11 cellular contexts compared by ENCODE assay signal in the genomic region with DNA sequence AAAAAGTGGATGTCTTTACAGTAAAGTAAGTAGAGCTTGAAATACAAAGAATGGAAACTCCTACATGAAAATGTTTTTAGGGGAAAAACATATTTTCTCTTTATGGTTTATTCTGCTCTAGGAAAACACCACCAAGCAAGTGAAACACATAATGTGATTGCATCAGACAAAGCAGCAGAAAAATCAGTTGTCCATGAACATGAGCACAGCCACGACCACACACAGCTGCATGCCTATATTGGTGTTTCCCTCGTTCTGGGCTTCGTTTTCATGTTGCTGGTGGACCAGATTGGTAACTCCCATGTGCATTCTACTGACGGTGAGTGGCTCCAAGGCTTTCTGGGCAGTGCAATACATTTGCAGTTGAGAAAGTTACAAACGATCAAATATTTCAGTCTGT. TPM values are rescaled to one million over a fixed set of nuclear protein-coding genes. Genes with fewer than 3 reads are reported as not detected.
DNase-seq lines count a peak whose midpoint lies in the region; ATAC-seq, FAIRE-seq and TF ChIP-seq lines count a peak whose summit lies in the region.
"Had no signal": no experiment of that assay in that cellular context is flagged by ENCODE, and none has a peak within 500 bp of the region (broad histone marks: within the 10 kb centered on the region; RNA-seq: fewer than 3 reads in every experiment).

No MANE protein-coding gene starts in this region.

- intact Hi-C loops in CD4-positive, alpha-beta memory T cell (cut with micrococcal nuclease) = no loop called here

- no peak overlapping the region for H4K91ac ChIP-seq in H1 (replicated peaks; ENCODE audit: insufficient read length, low read length)

- H3K79me2 ChIP-seq in H1 (ENCODE audit: control insufficient read depth in 1 of 2, insufficient read depth in 2 of 2, low read length in 2 of 2) (peaks cover 0 to 4% of the 10 kb centered on the region in 2 experiments; a peak in 1 of 4 replicates), smooth muscle cell (ENCODE audit: low read depth) (peaks cover 18% of the 10 kb centered on the region)

- H3K4me3 ChIP-seq in H1 (ENCODE audit: extremely low read depth in 1 of 4, insufficient read depth in 2 of 4, low read depth in 3 of 4, low read length in 4 of 4) (no peak overlapping the region), H7 (ENCODE audit: insufficient read depth, low read depth, low read length) (no peak overlapping the region), smooth muscle cell (no peak overlapping the region)
- H3K4me3 ChIP-seq in CD4-positive, alpha-beta memory T cell (ENCODE audit: low read length in 2 of 2) = no peak overlapping the region

- H3K4me1 ChIP-seq in H1 (replicated peaks in 1 of 4; ENCODE audit: control insufficient read depth in 3 of 4, insufficient read depth in 4 of 4, low read length in 3 of 4) (peaks cover 0 to 4% (median 2%) of the 10 kb centered on the region in 4 experiments; a peak in 1 of 7 replicates), smooth muscle cell (ENCODE audit: low read depth) (no peaks in the 10 kb centered on the region)
- H3K4me1 ChIP-seq in CD4-positive, alpha-beta memory T cell (ENCODE audit: insufficient read depth, low read length) = no peaks in the 10 kb centered on the region

- H3K4ac ChIP-seq in H1 (replicated peaks; ENCODE audit: insufficient read length, low read depth, low read length) = no peak overlapping the region

- H4K20me1 ChIP-seq in H1 (replicated peaks in 1 of 2; ENCODE audit: control insufficient read depth in 1 of 2, insufficient read depth in 2 of 2, low read length in 2 of 2) (peaks cover 0 to 3% of the 10 kb centered on the region in 2 experiments), smooth muscle cell (ENCODE audit: low read depth) (peaks cover 73% of the 10 kb centered on the region)

- H3K27me3 Mint-ChIP-seq in CD4-positive, alpha-beta memory T cell = no peaks in the 10 kb centered on the region
- H3K27me3 Mint-ChIP-seq: dendritic cell treated with granulocyte-macrophage colony-stimulating factor and Interleukin-4, amounts not matched to agents 40 ng/mL and 50 ng/mL, for 4 days had no signal

- no peak overlapping the region for H3K4me3 Mint-ChIP-seq in CD4-positive, alpha-beta memory T cell
- H3K4me3 Mint-ChIP-seq: dendritic cell treated with granulocyte-macrophage colony-stimulating factor and Interleukin-4, amounts not matched to agents 40 ng/mL and 50 ng/mL, for 4 days had no signal

- TF ChIP-seq RAD21 in H1 (IDR thresholded peaks at IDR 0.05 in 1 of 2, conservative IDR thresholded peaks at IDR 0.05 in 1 of 2; ENCODE audit: low read depth in 2 of 2, low read length in 2 of 2) = no peak

- no peak overlapping the region for H2BK5ac ChIP-seq in H1 (ENCODE audit: low read depth, low read length)

- no peak overlapping the region for H3K14ac ChIP-seq in H1 (ENCODE audit: insufficient read length)

- H3K9me3 ChIP-seq in H1 (ENCODE audit: insufficient read depth in 2 of 2, low read depth in 1 of 2, low read length in 1 of 2) (no peaks in the 10 kb centered on the region), smooth muscle cell (replicated peaks; ENCODE audit: low read depth) (no peaks in the 10 kb centered on the region)
- no peaks in the 10 kb centered on the region for H3K9me3 ChIP-seq in CD4-positive, alpha-beta memory T cell (ENCODE audit: control insufficient read depth in 1 of 2, low read length in 2 of 2)

- CTCF ChIA-PET in H1 (lab: Charles Lee; ENCODE audit: partially characterized antibody) = interaction anchor here (2.0 kb wide), 1 partner anchor 10 kb away, joined by 4 read pairs; no protein-coding TSS in a partner anchor
- CTCF ChIA-PET in CD4-positive, alpha-beta memory T cell (lab: Charles Lee; ENCODE audit: partially characterized antibody) = interaction anchor here (1.3 to 1.4 kb wide), 2 partner anchors 18 to 199 kb away, joined by 3 to 6 read pairs; no protein-coding TSS in a partner anchor

- TF ChIP-seq CTCF in GM13977 (IDR thresholded peaks at IDR 0.05; ENCODE audit: extremely low read depth, insufficient read depth, missing control alignments) (no peak), H1 (IDR thresholded peaks at IDR 0.05; ENCODE audit: control extremely low read depth in 1 of 3, insufficient read depth in 1 of 3, low read depth in 1 of 3, low read length in 3 of 3) (no peak), smooth muscle cell (IDR thresholded peaks at IDR 0.05; ENCODE audit: borderline replicate concordance, insufficient read depth, poor library complexity, severe bottlenecking) (no peak)

- H3K27ac Mint-ChIP-seq in CD4-positive, alpha-beta memory T cell = no peak overlapping the region
- H3K27ac Mint-ChIP-seq: dendritic cell treated with granulocyte-macrophage colony-stimulating factor and Interleukin-4, amounts not matched to agents 40 ng/mL and 50 ng/mL, for 4 days had no signal

- DNase-seq in GM13977 (ENCODE audit: low spot score) (peak; percentile 63), H1 (ENCODE audit: low read depth in 1 of 2, low spot score in 2 of 2) (no peak), H7 (no peak), NCI-H748 (lab: John Stamatoyannopoulos, UW; ENCODE audit: unreplicated experiment) (no peak), smooth muscle cell (lab: John Stamatoyannopoulos, UW; ENCODE audit: unreplicated experiment) (no peak)
- DNase-seq in CD4-positive, alpha-beta memory T cell = no peak
- DNase-seq: SW 1271 had no signal

- no peaks in the 10 kb centered on the region for H3K27me3 ChIP-seq in H1 (replicated peaks in 1 of 4; ENCODE audit: control insufficient read depth in 3 of 4, extremely low read depth in 1 of 4, insufficient read depth in 3 of 4, low read length in 3 of 4)
- no peaks in the 10 kb centered on the region for H3K27me3 ChIP-seq in H7 (ENCODE audit: control insufficient read depth, insufficient read depth, low read length)
- H3K27me3 ChIP-seq in CD4-positive, alpha-beta memory T cell (ENCODE audit: insufficient read depth, low read length) = no peaks in the 10 kb centered on the region
- no peaks in the 10 kb centered on the region for H3K27me3 ChIP-seq in smooth muscle cell (ENCODE audit: low read depth)

- ATAC-seq in GM21447 (IDR thresholded peaks at IDR 0.05; ENCODE audit: unreplicated experiment) (peak; percentile 72), HG03457 (IDR thresholded peaks at IDR 0.05; ENCODE audit: unreplicated experiment) (peak; percentile 65)

- POLR2A ChIA-PET in H1 (lab: Charles Lee; ENCODE audit: partially characterized antibody) = interaction anchor here (1.5 kb wide), 2 partner anchors 38 to 44 kb away, joined by 3 to 4 read pairs; partner anchors contain the start of genes ERH and SLC39A9
- POLR2A ChIA-PET in CD4-positive, alpha-beta memory T cell (lab: Charles Lee; ENCODE audit: partially characterized antibody) = no interaction called here

- peaks cover 0 to 9% (median 4%) of the 10 kb centered on the region in 4 donors for H3K4me1 Mint-ChIP-seq in CD4-positive, alpha-beta memory T cell

- no peak for TF ChIP-seq POLR2A in H1 (IDR thresholded peaks at IDR 0.05; ENCODE audit: control extremely low read depth in 1 of 2, low read depth in 2 of 2, low read length in 2 of 2)

- H3K9ac ChIP-seq in H1 (replicated peaks in 1 of 4; ENCODE audit: extremely low read depth in 1 of 4, low read depth in 3 of 4, low read length in 3 of 4) (no peak overlapping the region), smooth muscle cell (ENCODE audit: low read depth) (no peak overlapping the region)

- H3K23ac ChIP-seq in H1 (ENCODE audit: insufficient read length) = no peak overlapping the region

- H4K8ac ChIP-seq in H1 (ENCODE audit: extremely low read depth, insufficient read depth, low read length) = no peak overlapping the region

- H3K56ac ChIP-seq in H1 (replicated peaks; ENCODE audit: insufficient read length, low read depth, low read length) = no peak overlapping the region

- no peak overlapping the region for H4K5ac ChIP-seq in H1 (ENCODE audit: insufficient read length, low read depth, low read length)

- H3K36me3 Mint-ChIP-seq in CD4-positive, alpha-beta memory T cell = peaks cover 29 to 51% of the 10 kb centered on the region in 2 donors

- no peaks in the 10 kb centered on the region; the same call in 1 of the 2 replicates for H3K23me2 ChIP-seq in H1 (ENCODE audit: low read depth, low read length)

- H2AK5ac ChIP-seq in H1 (ENCODE audit: low read depth, low read length) = no peak overlapping the region

- no peaks in the 10 kb centered on the region for H3K36me3 ChIP-seq in H1 (ENCODE audit: control insufficient read depth in 2 of 4, insufficient read depth in 4 of 4, low read length in 3 of 4)
- H3K36me3 ChIP-seq in H7 (replicated peaks; ENCODE audit: control insufficient read depth, insufficient read depth, low read length) = no peaks in the 10 kb centered on the region
- peaks cover 12% of the 10 kb centered on the region for H3K36me3 ChIP-seq in CD4-positive, alpha-beta memory T cell (ENCODE audit: insufficient read depth, low read length)
- no peaks in the 10 kb centered on the region for H3K36me3 ChIP-seq in smooth muscle cell (ENCODE audit: low read depth)

- in situ Hi-C loops in GM13977 (cut with MboI; ENCODE audit: low pct_unique_long_range_greater_than_20kb, low sequenced_read_pairs, unreplicated experiment) = no loop called here

- no peak for TF ChIP-seq EP300 in H1 (IDR thresholded peaks at IDR 0.05; ENCODE audit: borderline replicate concordance in 1 of 2, low read depth in 2 of 2, low read length in 2 of 2)

- no peak overlapping the region for H2BK15ac ChIP-seq in H1 (ENCODE audit: low read length)

- no peak for FAIRE-seq in H1 (lab: Jason Lieb, UNC)

- H3K27ac ChIP-seq in H1 (ENCODE audit: low read depth, low read length) (0 out of 2 replicates have a peak overlapping the region, but pooled peaks have one; percentile 27), smooth muscle cell (ENCODE audit: low read depth) (no peak overlapping the region)
- H3K27ac ChIP-seq in CD4-positive, alpha-beta memory T cell (ENCODE audit: low read depth, low read length) = no peak overlapping the region

- H3K4me2 ChIP-seq in H1 (ENCODE audit: insufficient read depth in 1 of 2, low read depth in 2 of 2, low read length in 2 of 2) (no peak overlapping the region), smooth muscle cell (no peak overlapping the region)

- H2BK20ac ChIP-seq in H1 (ENCODE audit: low read length) = no peak overlapping the region

- no peaks in the 10 kb centered on the region for H3K9me3 Mint-ChIP-seq in CD4-positive, alpha-beta memory T cell
- H3K9me3 Mint-ChIP-seq: dendritic cell treated with granulocyte-macrophage colony-stimulating factor and Interleukin-4, amounts not matched to agents 40 ng/mL and 50 ng/mL, for 4 days had no signal

- no peaks in the 10 kb centered on the region for H3F3A ChIP-seq in smooth muscle cell (ENCODE audit: low read depth)

- no peak overlapping the region for H2BK12ac ChIP-seq in H1 (ENCODE audit: low read depth, low read length)

- H2AFZ ChIP-seq in H1 (ENCODE audit: low read length) = no peak overlapping the region
- H2AFZ ChIP-seq in smooth muscle cell (ENCODE audit: low read depth) = no peak overlapping the region

- no peak overlapping the region for H2BK120ac ChIP-seq in H1 (replicated peaks; ENCODE audit: low read depth, low read length)

- no peak overlapping the region for H3K18ac ChIP-seq in H1 (ENCODE audit: extremely low read depth, low read length)

- 80% methylated on average over 5 of the region's 5 CpGs; no CpG with 5 or more reads in 1 of the 2 experiments for WGBS in H1 (ENCODE audit: extremely low coverage in 1 of 2, insufficient coverage in 1 of 2, insufficient read length in 1 of 2, insufficient replicate concordance in 2 of 2, low coverage in 1 of 2, low lambda C conversion rate in 2 of 2, missing lambda C conversion rate in 1 of 2), 2 experiments
- WGBS in smooth muscle cell (ENCODE audit: low lambda C conversion rate) = 79% methylated on average over 5 of the region's 5 CpGs

- H3K79me1 ChIP-seq in H1 (ENCODE audit: low read depth, low read length) = no peaks in the 10 kb centered on the region

RNA-seq across cellular contexts. Expression of gene PLEKHD1, which starts 42.6 kb away (rescaled TPM):
- total RNA-seq in H1 (2021; fragmentation: NEBNext Ultra II Directional; extraction: Animal tissue kit (Norgen Biotek cat#: 25700)) = 0.48 and 0.67 TPM in 2 replicates
- polyA plus RNA-seq in H1 (2011; rRNA removed) (0.24 and 0.42 TPM in 2 replicates), smooth muscle cell (0.03 and 0.05 TPM in 2 replicates)
- polyA plus RNA-seq in H1 (2011; cell fraction: cytosol; rRNA removed) = 0.54 TPM
- 0.97 TPM for polyA plus RNA-seq in H1 (2011; cell fraction: nucleus; rRNA removed)
- polyA plus RNA-seq in H1 (2012, experiment 1 of 2) = 0.60 to 0.72 TPM (median 0.70 TPM) in 4 replicates
- 0.30 TPM for polyA plus RNA-seq in H1 (2012, experiment 2 of 2)
- polyA plus RNA-seq in H1 (2013, experiment 1 of 2) = 0.41 TPM
- 0.42 TPM for polyA plus RNA-seq in H1 (2013, experiment 2 of 2)
- polyA minus RNA-seq in H1 (2011; rRNA and poly(A)+ RNA removed) = 0.29 and 0.54 TPM in 2 replicates
- not detected for polyA minus RNA-seq in H1 (2011; cell fraction: cytosol; rRNA and poly(A)+ RNA removed)
- polyA minus RNA-seq in H1 (2011; cell fraction: nucleus; rRNA and poly(A)+ RNA removed) = 1.00 TPM
- 0.10 and 0.37 TPM in 2 replicates for total RNA-seq in H7 (2014; rRNA removed; shearing (Covaris generic))
- total RNA-seq in CD4-positive, alpha-beta memory T cell = under 1 TPM; 0.30 to 0.32 TPM
- under 1 TPM in 1 of 2 donors, not detected in 1; 0.13 TPM for polyA plus RNA-seq in CD4-positive, alpha-beta memory T cell
- total RNA-seq in smooth muscle cell = 0.04 TPM in 1 of 2 replicates, not detected in the other
- total RNA-seq: H4 had no signal

RNA-seq across cellular contexts. Expression of gene SLC39A9, which starts 43.5 kb away (rescaled TPM):
- 43.8 and 44.2 TPM in 2 replicates for total RNA-seq in H1 (2021; fragmentation: NEBNext Ultra II Directional; extraction: Animal tissue kit (Norgen Biotek cat#: 25700))
- 26.6 and 31.0 TPM in 2 replicates for polyA plus RNA-seq in H1 (2011; rRNA removed)
- polyA plus RNA-seq in H1 (2011; cell fraction: cytosol; rRNA removed) = 28.2 TPM
- polyA plus RNA-seq in H1 (2011; cell fraction: nucleus; rRNA removed) = 19.2 TPM
- 19.7 to 28.2 TPM (median 25.4 TPM) in 4 replicates for polyA plus RNA-seq in H1 (2012, experiment 1 of 2)
- 5.0 TPM for polyA plus RNA-seq in H1 (2012, experiment 2 of 2)
- 29.4 TPM for polyA plus RNA-seq in H1 (2013, experiment 1 of 2)
- polyA plus RNA-seq in H1 (2013, experiment 2 of 2) = 36.4 TPM
- 141 and 182 TPM in 2 replicates for polyA minus RNA-seq in H1 (2011; rRNA and poly(A)+ RNA removed)
- polyA minus RNA-seq in H1 (2011; cell fraction: cytosol; rRNA and poly(A)+ RNA removed) = 41.2 TPM
- 39.3 TPM for polyA minus RNA-seq in H1 (2011; cell fraction: nucleus; rRNA and poly(A)+ RNA removed)
- 53.1 and 55.5 TPM in 2 replicates for total RNA-seq in H7 (2014; rRNA removed; shearing (Covaris generic))
- 10 to 100 TPM; 33.7 to 38.6 TPM for total RNA-seq in CD4-positive, alpha-beta memory T cell
- polyA plus RNA-seq in CD4-positive, alpha-beta memory T cell = 10 to 100 TPM; 17.9 to 18.6 TPM
- 106 and 110 TPM in 2 replicates for total RNA-seq in smooth muscle cell
- polyA plus RNA-seq in smooth muscle cell = 39.9 and 42.8 TPM in 2 replicates

RNA-seq across cellular contexts. Expression of gene ERH, which starts 43.8 kb away (rescaled TPM):
- total RNA-seq in H1 (2021; fragmentation: NEBNext Ultra II Directional; extraction: Animal tissue kit (Norgen Biotek cat#: 25700)) = 447 and 454 TPM in 2 replicates
- 157 and 329 TPM in 2 replicates for polyA plus RNA-seq in H1 (2011; rRNA removed)
- polyA plus RNA-seq in H1 (2011; cell fraction: cytosol; rRNA removed) = 282 TPM
- 29.6 TPM for polyA plus RNA-seq in H1 (2011; cell fraction: nucleus; rRNA removed)
- polyA plus RNA-seq in H1 (2012, experiment 1 of 2) = 272 to 407 TPM (median 327 TPM) in 4 replicates
- polyA plus RNA-seq in H1 (2012, experiment 2 of 2) = 80.4 TPM
- polyA plus RNA-seq in H1 (2013, experiment 1 of 2) = 315 TPM
- polyA plus RNA-seq in H1 (2013, experiment 2 of 2) = 331 TPM
- 77.2 and 87.2 TPM in 2 replicates for polyA minus RNA-seq in H1 (2011; rRNA and poly(A)+ RNA removed)
- 146 TPM for polyA minus RNA-seq in H1 (2011; cell fraction: cytosol; rRNA and poly(A)+ RNA removed)
- 94.6 TPM for polyA minus RNA-seq in H1 (2011; cell fraction: nucleus; rRNA and poly(A)+ RNA removed)
- total RNA-seq in H7 (2014; rRNA removed; shearing (Covaris generic)) = 207 and 394 TPM in 2 replicates
- 100 to 1,000 TPM; 118 to 135 TPM for total RNA-seq in CD4-positive, alpha-beta memory T cell
- 10 to 100 TPM; 44.6 to 63.6 TPM for polyA plus RNA-seq in CD4-positive, alpha-beta memory T cell
- total RNA-seq in smooth muscle cell = 109 and 118 TPM in 2 replicates
- 184 and 208 TPM in 2 replicates for polyA plus RNA-seq in smooth muscle cell
